In genomic region chr12:89756100-89756637, GRCh38 we compare ENCODE assay signal across 10 cellular contexts. TPM values are rescaled to one million over a fixed set of nuclear protein-coding genes. Genes with fewer than 3 reads are reported as not detected.
A peak's percentile ranks its signal among the peaks of the same experiment; 100 is the strongest.
DNase-seq lines count a peak whose midpoint lies in the region; ATAC-seq, FAIRE-seq and TF ChIP-seq lines count a peak whose summit lies in the region.
"Had no signal": no experiment of that assay in that cellular context is flagged by ENCODE, and none has a peak within 500 bp of the region (broad histone marks: within the 10 kb centered on the region; RNA-seq: fewer than 3 reads in every experiment).

No MANE protein-coding gene starts in this region.

- peak overlapping the region; percentile 34 for H3K27ac Mint-ChIP-seq in activated naive CD4-positive, alpha-beta T cell treated with anti-CD3 and anti-CD28 coated beads, Interleukin-2, amount 10 ng/mL, durations not matched to agents 7 days and 5 days
- H3K27ac Mint-ChIP-seq in activated naive CD8-positive, alpha-beta T cell treated with anti-CD3 and anti-CD28 coated beads for 36 hours: peak overlapping the region; percentile 80
- H3K27ac Mint-ChIP-seq in type B pancreatic cell: peak overlapping the region; percentile 81
- H3K27ac Mint-ChIP-seq in naive thymus-derived CD8-positive, alpha-beta T cell: peak overlapping the region in 5 of 10 donors; percentile 2 to 84 (median 44)

- H3K9me3 ChIP-seq in left ventricle myocardium inferior (replicated peaks) (no peaks in the 10 kb centered on the region), small intestine (ENCODE audit: control insufficient read depth, low read depth) (no peaks in the 10 kb centered on the region)
- H3K9me3 ChIP-seq: tibial nerve had no signal

- no peaks in the 10 kb centered on the region for H3K36me3 ChIP-seq in left ventricle myocardium inferior
- H3K36me3 ChIP-seq in small intestine (ENCODE audit: control insufficient read depth in 2 of 2, insufficient read depth in 2 of 2, low read length in 2 of 2): no peaks in the 10 kb centered on the region
- H3K36me3 ChIP-seq: tibial nerve had no signal

- peak; percentile 22 for ATAC-seq in HG03159 (IDR thresholded peaks at IDR 0.05; ENCODE audit: unreplicated experiment)
- ATAC-seq in naive thymus-derived CD8-positive, alpha-beta T cell: no peak

- no peak for DNase-seq in activated naive CD4-positive, alpha-beta T cell treated with anti-CD3 and anti-CD28 coated beads, Interleukin-2, amount 10 ng/mL, durations not matched to agents 7 days and 5 days
- no peak for DNase-seq in activated naive CD4-positive, alpha-beta T cell treated with anti-CD3 and anti-CD28 coated beads, Interleukin-2, amount 50 U/mL, for 16 hours
- DNase-seq in activated naive CD8-positive, alpha-beta T cell treated with anti-CD3 and anti-CD28 coated beads for 36 hours: no peak
- DNase-seq in type B pancreatic cell (ENCODE audit: extremely low spot score, unreplicated experiment) (no peak), left ventricle myocardium inferior (no peak), small intestine (no peak)
- no peak for DNase-seq in naive thymus-derived CD8-positive, alpha-beta T cell

- H3K4me3 Mint-ChIP-seq in activated naive CD4-positive, alpha-beta T cell treated with anti-CD3 and anti-CD28 coated beads, Interleukin-2, amount 10 ng/mL, durations not matched to agents 7 days and 5 days: no peak overlapping the region
- H3K4me3 Mint-ChIP-seq in activated naive CD8-positive, alpha-beta T cell treated with anti-CD3 and anti-CD28 coated beads for 36 hours: no peak overlapping the region
- no peak overlapping the region for H3K4me3 Mint-ChIP-seq in type B pancreatic cell
- peak overlapping the region in 1 of 10 donors; percentile 5 for H3K4me3 Mint-ChIP-seq in naive thymus-derived CD8-positive, alpha-beta T cell

- H3K4me3 ChIP-seq in left ventricle myocardium inferior: no peak overlapping the region
- no peak overlapping the region for H3K4me3 ChIP-seq in small intestine (ENCODE audit: low read depth in 1 of 2, low read length in 2 of 2)
- H3K4me3 ChIP-seq: tibial nerve had no signal

- 59 to 81% (median 73%) methylated on average over 5 of the region's 5 CpGs for WGBS in small intestine, 3 donors

- no peak for FAIRE-seq in small intestine (lab: Jason Lieb, UNC)

- H3K27me3 ChIP-seq in left ventricle myocardium inferior (ENCODE audit: low read depth) (no peaks in the 10 kb centered on the region), small intestine (ENCODE audit: control insufficient read depth in 2 of 2, insufficient read depth in 2 of 2, low read length in 2 of 2) (no peaks in the 10 kb centered on the region)
- H3K27me3 ChIP-seq: tibial nerve had no signal

- TF ChIP-seq CTCF in type B pancreatic cell (conservative IDR thresholded peaks at IDR 0.05) (no peak), left ventricle myocardium inferior (IDR thresholded peaks at IDR 0.05; ENCODE audit: borderline replicate concordance) (no peak)

- intact Hi-C loops in left ventricle myocardium inferior (cut with micrococcal nuclease): no loop called here

- H3K4me1 ChIP-seq in left ventricle myocardium inferior: no peaks in the 10 kb centered on the region
- peaks cover 0 to 3% of the 10 kb centered on the region in 2 donors for H3K4me1 ChIP-seq in small intestine (ENCODE audit: control insufficient read depth in 2 of 2, insufficient read depth in 1 of 2, low read depth in 1 of 2, low read length in 1 of 2)

- POLR2A ChIA-PET in naive thymus-derived CD8-positive, alpha-beta T cell (lab: Charles Lee): no interaction called here

- CTCF ChIA-PET in activated naive CD4-positive, alpha-beta T cell treated with anti-CD3 and anti-CD28 coated beads, Interleukin-2, amount 10 ng/mL, durations not matched to agents 7 days and 5 days (lab: Charles Lee): no interaction called here

- H3K27ac ChIP-seq in left ventricle myocardium inferior (replicated peaks) (no peak overlapping the region), small intestine (ENCODE audit: low read depth in 1 of 2, low read length in 1 of 2) (peak overlapping the region in 1 of 2 donors; percentile 56)
- H3K27ac ChIP-seq: KMS-11 had no signal

- H3K36me3 Mint-ChIP-seq in activated naive CD4-positive, alpha-beta T cell treated with anti-CD3 and anti-CD28 coated beads, Interleukin-2, amount 10 ng/mL, durations not matched to agents 7 days and 5 days: no peaks in the 10 kb centered on the region
- peaks cover 2% of the 10 kb centered on the region for H3K36me3 Mint-ChIP-seq in activated naive CD8-positive, alpha-beta T cell treated with anti-CD3 and anti-CD28 coated beads for 36 hours
- no peaks in the 10 kb centered on the region for H3K36me3 Mint-ChIP-seq in type B pancreatic cell
- no peaks in the 10 kb centered on the region for H3K36me3 Mint-ChIP-seq in naive thymus-derived CD8-positive, alpha-beta T cell

- H3K4me1 Mint-ChIP-seq in activated naive CD4-positive, alpha-beta T cell treated with anti-CD3 and anti-CD28 coated beads, Interleukin-2, amount 10 ng/mL, durations not matched to agents 7 days and 5 days: peaks cover 26% of the 10 kb centered on the region
- peaks cover 25% of the 10 kb centered on the region for H3K4me1 Mint-ChIP-seq in activated naive CD8-positive, alpha-beta T cell treated with anti-CD3 and anti-CD28 coated beads for 36 hours
- H3K4me1 Mint-ChIP-seq in type B pancreatic cell (ENCODE audit: unreplicated experiment): peaks cover 7% of the 10 kb centered on the region
- H3K4me1 Mint-ChIP-seq in naive thymus-derived CD8-positive, alpha-beta T cell: peaks cover 15 to 52% (median 24%) of the 10 kb centered on the region in 4 donors

- H3K9me3 Mint-ChIP-seq in activated naive CD4-positive, alpha-beta T cell treated with anti-CD3 and anti-CD28 coated beads, Interleukin-2, amount 10 ng/mL, durations not matched to agents 7 days and 5 days: no peaks in the 10 kb centered on the region
- peaks cover 8% of the 10 kb centered on the region for H3K9me3 Mint-ChIP-seq in activated naive CD8-positive, alpha-beta T cell treated with anti-CD3 and anti-CD28 coated beads for 36 hours
- H3K9me3 Mint-ChIP-seq in type B pancreatic cell: no peaks in the 10 kb centered on the region
- peaks cover 0 to 7% (median 0%) of the 10 kb centered on the region in 9 donors for H3K9me3 Mint-ChIP-seq in naive thymus-derived CD8-positive, alpha-beta T cell

- peaks cover 4% of the 10 kb centered on the region for H3K27me3 Mint-ChIP-seq in activated naive CD4-positive, alpha-beta T cell treated with anti-CD3 and anti-CD28 coated beads, Interleukin-2, amount 10 ng/mL, durations not matched to agents 7 days and 5 days
- H3K27me3 Mint-ChIP-seq in activated naive CD8-positive, alpha-beta T cell treated with anti-CD3 and anti-CD28 coated beads for 36 hours: no peaks in the 10 kb centered on the region
- H3K27me3 Mint-ChIP-seq in type B pancreatic cell: no peaks in the 10 kb centered on the region
- H3K27me3 Mint-ChIP-seq in naive thymus-derived CD8-positive, alpha-beta T cell: peaks cover 0 to 3% (median 0%) of the 10 kb centered on the region in 5 donors

RNA-seq across cellular contexts. Expression of gene ATP2B1, which starts 47.5 kb away (rescaled TPM):
- total RNA-seq in activated naive CD8-positive, alpha-beta T cell treated with anti-CD3 and anti-CD28 coated beads for 36 hours: 10 to 100 TPM; 25.7 to 27.7 TPM
- total RNA-seq in type B pancreatic cell (ENCODE audit: low replicate concordance) (77.1 and 95.2 TPM in 2 replicates), left ventricle myocardium inferior (10.7 TPM)
- total RNA-seq in naive thymus-derived CD8-positive, alpha-beta T cell: 10 to 100 TPM; 52.2 to 52.5 TPM
- polyA plus RNA-seq in naive thymus-derived CD8-positive, alpha-beta T cell: 10 to 100 TPM; 16.3 to 30.9 (median 26.4) TPM
- polyA plus RNA-seq in small intestine: 10 to 100 TPM; 13.2 to 18.4 (median 17.3) TPM
